ENCODE assay signal across 14 cellular contexts in genomic region chr12:132427999-132428871, GRCh38.
A peak's percentile ranks its signal among the peaks of the same experiment; 100 is the strongest.
DNase-seq lines count a peak whose midpoint lies in the region; TF ChIP-seq lines count a peak whose summit lies in the region.
"Had no signal": no experiment of that assay in that cellular context is flagged by ENCODE, and none has a peak within 500 bp of the region (broad histone marks: within the 10 kb centered on the region; RNA-seq: fewer than 3 reads in every experiment).

No MANE protein-coding gene starts in this region.

- H3K4me3 ChIP-seq in stomach (no peak overlapping the region), colonic mucosa (no peak overlapping the region)
- H3K4me3 ChIP-seq: ascending aorta had no signal

- 59 to 69% (median 65%) methylated on average over 30 to 38 of the region's 38 CpGs for WGBS in stomach, 5 donors

- H3K9me3 ChIP-seq in stomach (peaks cover 0 to 4% (median 0%) of the 10 kb centered on the region in 4 donors), colonic mucosa (no peaks in the 10 kb centered on the region)
- H3K9me3 ChIP-seq: ascending aorta had no signal

- no peak overlapping the region for H3K9ac ChIP-seq in colonic mucosa (ENCODE audit: low read depth in 2 of 2, low read length in 2 of 2)

- DNase-seq in NCI-H524 (lab: John Stamatoyannopoulos, UW) (peak; percentile 50 to 60), NCI-H524 treated with DMSO at 0.1 percent for 48 hours (lab: John Stamatoyannopoulos, UW) (no peak), RPMI8226 (peak; percentile 59), iris pigment epithelial cell (ENCODE audit: low read depth) (peak; percentile 9), stomach (peak; percentile 37), AG08396 (ENCODE audit: low spot score) (no peak), posterior cingulate gyrus (no peak), colonic mucosa (no peak)
- DNase-seq: activated CD4-positive, alpha-beta T cell treated with anti-CD3 and anti-CD28 coated beads for 1 hour; activated T-cell treated with anti-CD3 and anti-CD28 coated beads, Interleukin-2, amount 50 U/mL, for 4 hours; head of caudate nucleus; midbrain; NCI-H510A had no signal

- H3K27ac ChIP-seq in stomach (peak overlapping the region in 3 of 5 donors; percentile 2 to 19 (median 14)), colonic mucosa (no peak overlapping the region)
- H3K27ac ChIP-seq: ascending aorta had no signal

- no peak for TF ChIP-seq POLR2A in stomach (IDR thresholded peaks at IDR 0.05)

- H3K27me3 ChIP-seq in stomach (peaks cover 0 to 100% (median 27%) of the 10 kb centered on the region in 3 donors), colonic mucosa (peaks cover 5% of the 10 kb centered on the region)
- H3K27me3 ChIP-seq: ascending aorta had no signal

- no peaks in the 10 kb centered on the region for H3K36me3 ChIP-seq in stomach
- H3K36me3 ChIP-seq in colonic mucosa: no peaks in the 10 kb centered on the region
- H3K36me3 ChIP-seq: ascending aorta had no signal

- no peak for TF ChIP-seq EP300 in stomach (IDR thresholded peaks at IDR 0.05)

- H3K4me1 ChIP-seq in stomach (peaks cover 18 to 37% (median 30%) of the 10 kb centered on the region in 4 donors), colonic mucosa (peaks cover 8% of the 10 kb centered on the region)
- H3K4me1 ChIP-seq: ascending aorta had no signal

- TF ChIP-seq CTCF in stomach (IDR thresholded peaks at IDR 0.05) (no peak), colonic mucosa (IDR thresholded peaks at IDR 0.05) (no peak)

- intact Hi-C loops in stomach (cut with DNase I; ENCODE audit: low total_unique reads) (no loop called here), posterior cingulate gyrus (cut with DNase I) (no loop called here), colonic mucosa (cut with DNase I) (no loop called here)

Comparison
In these comparisons a context has a peak if more than half of its experiments do, and no peak if none do; other contexts are left out.
1. DNase-seq: peak in NCI-H524 (2 of 2), RPMI8226 (single experiment), iris pigment epithelial cell (single experiment) and stomach (single experiment); none in NCI-H524 treated with DMSO at 0.1 percent for 48 hours (single experiment), AG08396 (single experiment), posterior cingulate gyrus (0 of 10) and colonic mucosa (single experiment).